In genomic region chr17:18672395-18673227, GRCh38 we compare ENCODE assay signal across 11 cellular contexts. TPM values are rescaled to one million over a fixed set of nuclear protein-coding genes. Genes with fewer than 3 reads are reported as not detected.
DNase-seq lines count a peak whose midpoint lies in the region; ATAC-seq and TF ChIP-seq lines count a peak whose summit lies in the region.
"Not testable (repeated sequence)": the region's sequence is repeated elsewhere in the genome, so short reads cannot be mapped to it uniquely, and the experiment has no call there.
"Had no signal": no experiment of that assay in that cellular context is flagged by ENCODE, and none has a peak within 500 bp of the region (broad histone marks: within the 10 kb centered on the region; RNA-seq: fewer than 3 reads in every experiment).

No MANE protein-coding gene starts in this region.

- DNase-seq in left cardiac atrium, left colon, natural killer cell, testis: not testable (repeated sequence)

- not testable (repeated sequence) for H3K9me3 Mint-ChIP-seq in natural killer cell

- intact Hi-C loops in left cardiac atrium (cut with DNase I); left colon (cut with DNase I, micrococcal nuclease); natural killer cell (cut with micrococcal nuclease); testis (cut with DNase I; ENCODE audit: low total_unique reads): not testable (repeated sequence)

- not testable (repeated sequence) for TF ChIP-seq POLR2A in testis (IDR thresholded peaks at IDR 0.05)

- not testable (repeated sequence) for H3K4me1 Mint-ChIP-seq in natural killer cell

- H3K27ac ChIP-seq in testis, result not testable (repeated sequence)

- not testable (repeated sequence) for H3K27me3 Mint-ChIP-seq in natural killer cell (ENCODE audit: low read depth in 2 of 2)

- ATAC-seq in esophagus mucosa (peak; percentile 52), left cardiac atrium (peak; percentile 12 to 31), left colon (peak; percentile 33), natural killer cell (peak in 2 of 3 donors; percentile 40 to 60)

- not testable (repeated sequence) for H3K36me3 Mint-ChIP-seq in natural killer cell

- not testable (repeated sequence) for TF ChIP-seq CTCF in natural killer cell (IDR thresholded peaks at IDR 0.05); testis (IDR thresholded peaks at IDR 0.05)

- not testable (repeated sequence) for H3K27ac Mint-ChIP-seq in natural killer cell

- WGBS in testis, 2 donors, result 68 to 83% methylated on average over 25 to 50 of the region's 102 CpGs

- not testable (repeated sequence) for H3K4me3 Mint-ChIP-seq in natural killer cell

- H3K27me3 ChIP-seq in testis, result not testable (repeated sequence)

- H3K4me1 ChIP-seq in testis, result not testable (repeated sequence)

- H3K9me3 ChIP-seq in testis, result not testable (repeated sequence)

- peak overlapping the region; percentile 9 to 26 for H3K4me3 ChIP-seq in testis

- H3K36me3 ChIP-seq in testis (ENCODE audit: low read depth, missing control alignments), result not testable (repeated sequence)

RNA-seq across cellular contexts. Expression of gene FOXO3B, which starts 9.5 kb away (rescaled TPM):
- total RNA-seq in esophagus mucosa (0.36 TPM), left cardiac atrium (1 to 10 TPM; 1.1 to 1.9 TPM), left colon (1 to 10 TPM; 1.5 TPM), natural killer cell (1 to 10 TPM; 3.2 to 5.2 (median 3.6) TPM), testis (10 to 100 TPM; 11.8 to 12.1 TPM)
- polyA plus RNA-seq in testis (ENCODE audit: insufficient read depth, low read depth, low replicate concordance), result 3.4 TPM

RNA-seq across cellular contexts. Expression of gene TBC1D28, which starts 28.4 kb away (rescaled TPM):
- total RNA-seq in esophagus mucosa (not detected), left cardiac atrium (not detected), left colon (not detected), natural killer cell (not detected), testis (10 to 100 TPM; 14.8 to 29.3 TPM)
- 21.8 TPM for polyA plus RNA-seq in testis (ENCODE audit: insufficient read depth, low read depth, low replicate concordance)
- total RNA-seq: A172; A673; Caco-2; CD4-positive, CD25-positive, alpha-beta regulatory T cell; CD8-positive, alpha-beta T cell; HFFc6 had no signal
- polyA plus RNA-seq: CD4-positive, CD25-positive, alpha-beta regulatory T cell had no signal

Comparison
In these comparisons a context has a peak if more than half of its experiments do, and no peak if none do; other contexts are left out.
1. RNA of gene TBC1D28, which starts 28.4 kb away (total RNA-seq): 14.8 to 29.3 TPM in testis; not detected in left colon, not detected in esophagus mucosa (single experiment), not detected in left cardiac atrium and not detected in natural killer cell; every median in the first group is over 10 times any median in the second.
2. Peak in every context shown above with its lines, with median percentiles within 50 percentile points of each other: ATAC-seq.